18 cellular contexts compared by ENCODE assay signal in genomic region chr19:51324082-51324481, GRCh38. TPM values are rescaled to one million over a fixed set of nuclear protein-coding genes. Genes with fewer than 3 reads are reported as not detected.
DNase-seq lines count a peak whose midpoint lies in the region; ATAC-seq and TF ChIP-seq lines count a peak whose summit lies in the region.
"Had no signal": no experiment of that assay in that cellular context is flagged by ENCODE, and none has a peak within 500 bp of the region (broad histone marks: within the 10 kb centered on the region; RNA-seq: fewer than 3 reads in every experiment).

No MANE protein-coding gene starts in this region.

- H3K36me3 Mint-ChIP-seq in activated CD4-positive, alpha-beta T cell treated with anti-CD3 and anti-CD28 coated beads for 36 hours (ENCODE audit: low read depth), result no peaks in the 10 kb centered on the region
- H3K36me3 Mint-ChIP-seq: CD4-positive, alpha-beta memory T cell had no signal

- H2BK15ac ChIP-seq in IMR-90 (ENCODE audit: low read depth, low read length) (no peak overlapping the region), mesenchymal stem cell (ENCODE audit: low read depth, poor library complexity, severe bottlenecking) (no peak overlapping the region)

- no peaks in the 10 kb centered on the region for H4K20me1 ChIP-seq in IMR-90 (ENCODE audit: insufficient read depth, low read length)

- H3K27me3 Mint-ChIP-seq in activated CD4-positive, alpha-beta T cell treated with anti-CD3 and anti-CD28 coated beads for 36 hours, result peaks cover 58% of the 10 kb centered on the region

- H3K27me3 ChIP-seq in IMR-90 (ENCODE audit: control insufficient read depth, insufficient read depth, low read length), result peaks cover 4% of the 10 kb centered on the region; the same call in 1 of the 2 replicates
- H3K27me3 ChIP-seq in mesenchymal stem cell (ENCODE audit: control insufficient read depth in 1 of 2, insufficient read depth in 1 of 2, low read length in 2 of 2), result peaks cover 0 to 50% of the 10 kb centered on the region in 2 experiments
- peaks cover 8 to 69% (median 35%) of the 10 kb centered on the region in 7 donors for H3K27me3 ChIP-seq in spleen (replicated peaks in 1 of 7)
- H3K27me3 ChIP-seq: BE2C had no signal

- H3K36me3 ChIP-seq in IMR-90 (ENCODE audit: control insufficient read depth, insufficient read depth, low read length) (no peaks in the 10 kb centered on the region), mesenchymal stem cell (ENCODE audit: control insufficient read depth in 1 of 2, insufficient read depth in 2 of 2, low read depth in 1 of 2, low read length in 2 of 2) (no peaks in the 10 kb centered on the region), spleen (no peaks in the 10 kb centered on the region)
- H3K36me3 ChIP-seq: BE2C had no signal

- no peak overlapping the region for H3K4ac ChIP-seq in IMR-90 (ENCODE audit: low read depth, low read length)
- H3K4ac ChIP-seq in mesenchymal stem cell (ENCODE audit: low read depth in 1 of 2, low read length in 2 of 2), result no peak overlapping the region

- no peak overlapping the region for H2BK12ac ChIP-seq in mesenchymal stem cell (ENCODE audit: low read length in 2 of 2)

- H3K27ac Mint-ChIP-seq in activated CD4-positive, alpha-beta T cell treated with anti-CD3 and anti-CD28 coated beads for 36 hours, result no peak overlapping the region

- H4K5ac ChIP-seq in IMR-90 (ENCODE audit: low read depth, low read length), result no peak overlapping the region

- H3K9me3 ChIP-seq in IMR-90 (ENCODE audit: control insufficient read depth, insufficient read depth, low read length) (no peaks in the 10 kb centered on the region), mesenchymal stem cell (ENCODE audit: control insufficient read depth, low read length) (no peaks in the 10 kb centered on the region), spleen (no peaks in the 10 kb centered on the region)
- H3K9me3 ChIP-seq: A549, BE2C had no signal

- H3K9me3 Mint-ChIP-seq in activated CD4-positive, alpha-beta T cell treated with anti-CD3 and anti-CD28 coated beads for 36 hours (ENCODE audit: low read depth), result no peaks in the 10 kb centered on the region
- H3K9me3 Mint-ChIP-seq: CD4-positive, alpha-beta memory T cell had no signal

- dilution Hi-C loops in IMR-90 (cut with HindIII; ENCODE audit: low sequenced_read_pairs, unreplicated experiment), result no loop called here

- TF ChIP-seq POLR2A in IMR-90 (IDR thresholded peaks at IDR 0.05; ENCODE audit: low read depth, low read length) (no peak), spleen (IDR thresholded peaks at IDR 0.05) (no peak)

- POLR2A ChIA-PET in IMR-90 (lab: Charles Lee; ENCODE audit: unreplicated experiment), result no interaction called here
- POLR2A ChIA-PET in RWPE1 (lab: Yijun Ruan, JAX; ENCODE audit: low non-redundant PET), result no interaction called here
- POLR2A ChIA-PET in activated CD4-positive, alpha-beta T cell treated with anti-CD3 and anti-CD28 coated beads for 36 hours (lab: Charles Lee), result no interaction called here

- H2AFZ ChIP-seq in IMR-90 (replicated peaks; ENCODE audit: low read length, poor library complexity) (no peak overlapping the region), mesenchymal stem cell (ENCODE audit: low read depth, low read length) (no peak overlapping the region)

- H3K9me1 ChIP-seq in IMR-90 (ENCODE audit: insufficient read depth, low read length), result no peaks in the 10 kb centered on the region

- no peak overlapping the region for H4K8ac ChIP-seq in IMR-90 (ENCODE audit: low read depth in 2 of 2, low read length in 2 of 2)
- H4K8ac ChIP-seq in mesenchymal stem cell (ENCODE audit: low read length), result no peak overlapping the region

- TF ChIP-seq RAD21 in IMR-90 (IDR thresholded peaks at IDR 0.05; ENCODE audit: low read length), result no peak

- intact Hi-C loops in IMR-90 (cut with micrococcal nuclease) (no loop called here), spleen (cut with DNase I; ENCODE audit: low total_unique reads) (no loop called here), left colon (cut with DNase I, micrococcal nuclease) (loop anchor here in 1 of 2 donors (10.0 kb wide), 1 partner anchor 91 kb away; the partner anchor contains the start of gene SIGLEC10)
- intact Hi-C loops in activated CD4-positive, alpha-beta T cell treated with anti-CD3 and anti-CD28 coated beads for 36 hours (cut with DNase I, micrococcal nuclease), result no loop called here

- H2BK120ac ChIP-seq in IMR-90 (ENCODE audit: low read depth, low read length) (no peak overlapping the region), mesenchymal stem cell (ENCODE audit: low read depth, low read length) (no peak overlapping the region)

- H3K23ac ChIP-seq in IMR-90 (ENCODE audit: low read depth, low read length), result no peak overlapping the region
- H3K23ac ChIP-seq in mesenchymal stem cell (ENCODE audit: low read length in 2 of 2), result no peak overlapping the region

- H2BK5ac ChIP-seq in IMR-90 (ENCODE audit: low read depth, low read length, poor library complexity, severe bottlenecking) (no peak overlapping the region), mesenchymal stem cell (ENCODE audit: low read depth, low read length, poor library complexity, severe bottlenecking) (no peak overlapping the region)

- ATAC-seq in IMR-90 (ENCODE audit: low read depth) (no peak), left colon (no peak)
- ATAC-seq in activated CD4-positive, alpha-beta T cell treated with anti-CD3 and anti-CD28 coated beads for 36 hours, result no peak
- ATAC-seq: A549 had no signal

- H3K79me1 ChIP-seq in IMR-90 (ENCODE audit: low read depth in 1 of 2, low read length in 2 of 2) (no peaks in the 10 kb centered on the region), mesenchymal stem cell (replicated peaks; ENCODE audit: low read length, poor library complexity, severe bottlenecking) (no peaks in the 10 kb centered on the region)

- H3K9ac ChIP-seq in IMR-90 (ENCODE audit: low read depth, low read length), result no peak overlapping the region
- H3K9ac ChIP-seq in mesenchymal stem cell (ENCODE audit: low read length), result no peak overlapping the region

- H2AK5ac ChIP-seq in IMR-90 (ENCODE audit: low read depth, low read length) (no peak overlapping the region), mesenchymal stem cell (ENCODE audit: low read length, severe bottlenecking) (no peak overlapping the region)

- no peak overlapping the region for H3K14ac ChIP-seq in IMR-90 (replicated peaks; ENCODE audit: low read depth, low read length)
- no peak overlapping the region for H3K14ac ChIP-seq in mesenchymal stem cell (ENCODE audit: low read length in 2 of 2)

- H3K27ac ChIP-seq in IMR-90 (ENCODE audit: insufficient read depth, low read length) (no peak overlapping the region), mesenchymal stem cell (ENCODE audit: low read length, poor library complexity, severe bottlenecking) (no peak overlapping the region), spleen (no peak overlapping the region), RWPE1 (no peak overlapping the region)
- H3K27ac ChIP-seq: A549, C4-2B, HL-60 had no signal

- H3K4me1 ChIP-seq in IMR-90 (ENCODE audit: control insufficient read depth, insufficient read depth, low read length) (no peaks in the 10 kb centered on the region), mesenchymal stem cell (ENCODE audit: control insufficient read depth, insufficient read depth, low read depth, low read length) (no peaks in the 10 kb centered on the region), spleen (peaks cover 0 to 21% (median 14%) of the 10 kb centered on the region in 6 donors)

- H2AK9ac ChIP-seq in IMR-90 (replicated peaks; ENCODE audit: low read depth, low read length, poor library complexity), result peak overlapping the region; percentile 24

- 88% methylated on average over 1 of the region's 7 CpGs; no CpG with 5 or more reads in 1 of the 2 experiments for WGBS in IMR-90 (ENCODE audit: extremely low coverage in 2 of 2, insufficient read length in 1 of 2), 2 experiments
- WGBS in mesenchymal stem cell, result 82% methylated on average over 7 of the region's 7 CpGs
- WGBS in spleen, 5 donors, result 70 to 81% (median 76%) methylated on average over 7 of the region's 7 CpGs

- in situ Hi-C loops in IMR-90 (cut with MboI; ENCODE audit: low sequenced_read_pairs), result no loop called here

- H3K4me2 ChIP-seq in IMR-90 (ENCODE audit: low read depth, low read length) (no peak overlapping the region), mesenchymal stem cell (ENCODE audit: low read length, poor library complexity, severe bottlenecking) (no peak overlapping the region)
- H3K4me2 ChIP-seq: A549 had no signal

- H3K4me3 ChIP-seq in IMR-90 (ENCODE audit: insufficient read depth, low read depth, low read length), result no peak overlapping the region
- H3K4me3 ChIP-seq in mesenchymal stem cell (ENCODE audit: insufficient read depth in 1 of 2, low read depth in 1 of 2, low read length in 2 of 2), result no peak overlapping the region
- H3K4me3 ChIP-seq in spleen, result no peak overlapping the region
- H3K4me3 ChIP-seq: A549 had no signal

- TF ChIP-seq CTCF in IMR-90 (conservative IDR thresholded peaks at IDR 0.05; ENCODE audit: low read depth, low read length) (no peak), spleen (IDR thresholded peaks at IDR 0.05 in 8 of 11, conservative IDR thresholded peaks at IDR 0.05 in 3 of 11) (no peak), RWPE1 (conservative IDR thresholded peaks at IDR 0.05; ENCODE audit: low read depth) (no peak)

- CTCF ChIA-PET in IMR-90 (lab: Yijun Ruan, JAX), result no interaction called here
- CTCF ChIA-PET in RWPE1 (lab: Yijun Ruan, JAX), result no interaction called here
- CTCF ChIA-PET in activated CD4-positive, alpha-beta T cell treated with anti-CD3 and anti-CD28 coated beads for 36 hours (lab: Charles Lee), result interaction anchor here (0.6 to 1.2 kb wide), 3 partner anchors 9 to 542 kb away, joined by 3 read pairs; no protein-coding TSS in a partner anchor

- DNase-seq in IMR-90 (no peak), cerebellar cortex (ENCODE audit: low spot score) (peak; percentile 76), mesenchymal stem cell (no peak), spleen (peak; percentile 8), RWPE1 (ENCODE audit: low spot score) (no peak), islet precursor cell (no peak), left colon (no peak)
- no peak for DNase-seq in activated CD4-positive, alpha-beta T cell treated with anti-CD3 and anti-CD28 coated beads for 36 hours
- DNase-seq: BE2C; CD4-positive, alpha-beta memory T cell; COR-L47; DND-41; GF-D8 had no signal

- H4K91ac ChIP-seq in IMR-90 (ENCODE audit: insufficient read depth, low read depth, low read length) (no peak overlapping the region), mesenchymal stem cell (ENCODE audit: low read length) (peak overlapping the region; percentile 10)

- H3K18ac ChIP-seq in IMR-90 (ENCODE audit: low read depth, low read length) (no peak overlapping the region), mesenchymal stem cell (ENCODE audit: low read depth in 1 of 2, low read length in 2 of 2) (no peak overlapping the region)

- no TSS peak for BruUV-seq in IMR-90 (replicated peaks; lab: Mats Ljungman, UMichigan)

- H3K56ac ChIP-seq in IMR-90 (ENCODE audit: extremely low read depth, insufficient read depth, low read length), result no peak overlapping the region

- H3K4me3 Mint-ChIP-seq in activated CD4-positive, alpha-beta T cell treated with anti-CD3 and anti-CD28 coated beads for 36 hours, result no peak overlapping the region
- H3K4me3 Mint-ChIP-seq: CD4-positive, alpha-beta memory T cell had no signal

- peaks cover 8% of the 10 kb centered on the region for H3K4me1 Mint-ChIP-seq in activated CD4-positive, alpha-beta T cell treated with anti-CD3 and anti-CD28 coated beads for 36 hours

- H2BK20ac ChIP-seq in IMR-90 (ENCODE audit: low read depth, low read length), result no peak overlapping the region

RNA-seq across cellular contexts. Expression of gene IGLON5, which starts 12.6 kb away (rescaled TPM):
- total RNA-seq in IMR-90 (2012; rRNA removed) (not detected in 2 replicates), spleen (not detected), left colon (under 1 TPM in 1 of 2 donors, not detected in 1; 0.08 TPM)
- polyA plus RNA-seq in IMR-90 (2012; rRNA removed) (not detected in 2 replicates), spleen (under 1 TPM in 1 of 3 donors, not detected in 2; 0.03 TPM)
- 0.05 TPM in 1 of 2 replicates, not detected in the other for polyA plus RNA-seq in IMR-90 (2012; cell fraction: cytosol; rRNA removed)
- polyA plus RNA-seq in IMR-90 (2012; cell fraction: nucleus; rRNA removed; ENCODE audit: low replicate concordance), result 0.03 and 0.04 TPM in 2 replicates
- 0.08 TPM for polyA plus RNA-seq in mesenchymal stem cell (2013, experiment 1 of 2)
- polyA plus RNA-seq in mesenchymal stem cell (2013, experiment 2 of 2), result 0.08 TPM
- total RNA-seq in activated CD4-positive, alpha-beta T cell treated with anti-CD3 and anti-CD28 coated beads for 36 hours, result under 1 TPM; 0.18 to 0.28 TPM
- total RNA-seq: CD4-positive, alpha-beta memory T cell had no signal
- polyA plus RNA-seq: AG04450; CD4-positive, alpha-beta memory T cell had no signal

RNA-seq across cellular contexts. Expression of gene VSIG10L, which starts 17.9 kb away (rescaled TPM):
- under 0.01 and 0.18 TPM in 2 replicates for total RNA-seq in IMR-90 (2012; rRNA removed)
- 1.2 and 1.4 TPM in 2 replicates for polyA plus RNA-seq in IMR-90 (2012; rRNA removed)
- polyA plus RNA-seq in IMR-90 (2012; cell fraction: cytosol; rRNA removed), result 0.55 and 0.85 TPM in 2 replicates
- 2.2 and 4.0 TPM in 2 replicates for polyA plus RNA-seq in IMR-90 (2012; cell fraction: nucleus; rRNA removed; ENCODE audit: low replicate concordance)
- polyA plus RNA-seq in mesenchymal stem cell (2013, experiment 1 of 2), result 5.8 TPM
- polyA plus RNA-seq in mesenchymal stem cell (2013, experiment 2 of 2), result 5.4 TPM
- total RNA-seq in spleen, result 1 to 10 TPM; 1.1 to 2.6 (median 1.6) TPM
- 1 to 10 TPM; 1.2 to 2.3 (median 1.7) TPM for polyA plus RNA-seq in spleen
- 1 to 10 TPM; 1.7 to 2.1 TPM for total RNA-seq in left colon
- 1 to 10 TPM; 4.5 to 4.6 TPM for total RNA-seq in activated CD4-positive, alpha-beta T cell treated with anti-CD3 and anti-CD28 coated beads for 36 hours

RNA-seq across cellular contexts. Expression of gene ETFB, which starts 42.1 kb away (rescaled TPM):
- 166 and 175 TPM in 2 replicates for total RNA-seq in IMR-90 (2012; rRNA removed)
- 141 and 151 TPM in 2 replicates for polyA plus RNA-seq in IMR-90 (2012; rRNA removed)
- 243 and 354 TPM in 2 replicates for polyA plus RNA-seq in IMR-90 (2012; cell fraction: cytosol; rRNA removed)
- 69.2 and 121 TPM in 2 replicates for polyA plus RNA-seq in IMR-90 (2012; cell fraction: nucleus; rRNA removed; ENCODE audit: low replicate concordance)
- polyA plus RNA-seq in mesenchymal stem cell (2013, experiment 1 of 2), result 59.0 TPM
- 61.6 TPM for polyA plus RNA-seq in mesenchymal stem cell (2013, experiment 2 of 2)
- total RNA-seq in spleen, result 10 to 100 TPM; 41.4 to 78.0 (median 54.1) TPM
- 100 to 1,000 TPM in 1 of 3 donors, 10 to 100 TPM in 2; 81.6 to 133 (median 93.5) TPM for polyA plus RNA-seq in spleen
- total RNA-seq in left colon, result 100 to 1,000 TPM; 147 to 198 TPM
- 100 to 1,000 TPM; 108 to 172 TPM for total RNA-seq in activated CD4-positive, alpha-beta T cell treated with anti-CD3 and anti-CD28 coated beads for 36 hours

RNA-seq across cellular contexts. Expression of gene CLDND2, which starts 44.7 kb away (rescaled TPM):
- total RNA-seq in IMR-90 (2012; rRNA removed), result not detected in 2 replicates
- polyA plus RNA-seq in IMR-90 (2012; rRNA removed), result not detected in 2 replicates
- polyA plus RNA-seq in IMR-90 (2012; cell fraction: cytosol; rRNA removed), result not detected in 2 replicates
- not detected in 2 replicates for polyA plus RNA-seq in IMR-90 (2012; cell fraction: nucleus; rRNA removed; ENCODE audit: low replicate concordance)
- 2.7 TPM for polyA plus RNA-seq in mesenchymal stem cell (2013, experiment 1 of 2)
- 2.5 TPM for polyA plus RNA-seq in mesenchymal stem cell (2013, experiment 2 of 2)
- 1 to 10 TPM in 5 of 7 donors, not detected in 2; 2.1 to 4.9 (median 2.5) TPM for total RNA-seq in spleen
- polyA plus RNA-seq in spleen, result 1 to 10 TPM in 1 of 3 donors, under 1 TPM in 2; 0.36 to 3.4 (median 0.77) TPM
- total RNA-seq in left colon, result 1 to 10 TPM; 1.7 to 1.8 TPM
- 1 to 10 TPM; 3.2 to 4.9 TPM for total RNA-seq in activated CD4-positive, alpha-beta T cell treated with anti-CD3 and anti-CD28 coated beads for 36 hours
- total RNA-seq: H4 had no signal
- polyA plus RNA-seq: AG04450; CD4-positive, alpha-beta memory T cell had no signal

RNA-seq across cellular contexts. Expression of gene NKG7, which starts 48.4 kb away (rescaled TPM):
- total RNA-seq in IMR-90 (2012; rRNA removed) (not detected in 2 replicates), spleen (100 to 1,000 TPM in 3 of 7 donors, 10 to 100 TPM in 4; 54.5 to 144 (median 94.1) TPM), left colon (1 to 10 TPM; 1.5 to 5.0 TPM)
- polyA plus RNA-seq in IMR-90 (2012; rRNA removed) (not detected in 2 replicates), spleen (10 to 100 TPM; 30.8 to 43.7 (median 37.8) TPM)
- not detected in 2 replicates for polyA plus RNA-seq in IMR-90 (2012; cell fraction: cytosol; rRNA removed)
- polyA plus RNA-seq in IMR-90 (2012; cell fraction: nucleus; rRNA removed; ENCODE audit: low replicate concordance), result not detected in 2 replicates
- polyA plus RNA-seq in mesenchymal stem cell (2013, experiment 1 of 2), result not detected
- not detected for polyA plus RNA-seq in mesenchymal stem cell (2013, experiment 2 of 2)
- 100 to 1,000 TPM in 1 of 2 experiments, 10 to 100 TPM in 1; 92.1 to 125 TPM for total RNA-seq in activated CD4-positive, alpha-beta T cell treated with anti-CD3 and anti-CD28 coated beads for 36 hours
- total RNA-seq: H4 had no signal
- polyA plus RNA-seq: A549, AG04450 had no signal

Comparison
In these comparisons a context has a peak if more than half of its experiments do, and no peak if none do; other contexts are left out.
1. DNase-seq: peak in cerebellar cortex (single experiment) and spleen (single experiment); none in IMR-90 (single experiment), mesenchymal stem cell (single experiment), RWPE1 (single experiment), islet precursor cell (single experiment), left colon (0 of 2) and activated CD4-positive, alpha-beta T cell treated with anti-CD3 and anti-CD28 coated beads for 36 hours (single experiment).